17 cellular contexts compared by ENCODE assay signal in the genomic region with DNA sequence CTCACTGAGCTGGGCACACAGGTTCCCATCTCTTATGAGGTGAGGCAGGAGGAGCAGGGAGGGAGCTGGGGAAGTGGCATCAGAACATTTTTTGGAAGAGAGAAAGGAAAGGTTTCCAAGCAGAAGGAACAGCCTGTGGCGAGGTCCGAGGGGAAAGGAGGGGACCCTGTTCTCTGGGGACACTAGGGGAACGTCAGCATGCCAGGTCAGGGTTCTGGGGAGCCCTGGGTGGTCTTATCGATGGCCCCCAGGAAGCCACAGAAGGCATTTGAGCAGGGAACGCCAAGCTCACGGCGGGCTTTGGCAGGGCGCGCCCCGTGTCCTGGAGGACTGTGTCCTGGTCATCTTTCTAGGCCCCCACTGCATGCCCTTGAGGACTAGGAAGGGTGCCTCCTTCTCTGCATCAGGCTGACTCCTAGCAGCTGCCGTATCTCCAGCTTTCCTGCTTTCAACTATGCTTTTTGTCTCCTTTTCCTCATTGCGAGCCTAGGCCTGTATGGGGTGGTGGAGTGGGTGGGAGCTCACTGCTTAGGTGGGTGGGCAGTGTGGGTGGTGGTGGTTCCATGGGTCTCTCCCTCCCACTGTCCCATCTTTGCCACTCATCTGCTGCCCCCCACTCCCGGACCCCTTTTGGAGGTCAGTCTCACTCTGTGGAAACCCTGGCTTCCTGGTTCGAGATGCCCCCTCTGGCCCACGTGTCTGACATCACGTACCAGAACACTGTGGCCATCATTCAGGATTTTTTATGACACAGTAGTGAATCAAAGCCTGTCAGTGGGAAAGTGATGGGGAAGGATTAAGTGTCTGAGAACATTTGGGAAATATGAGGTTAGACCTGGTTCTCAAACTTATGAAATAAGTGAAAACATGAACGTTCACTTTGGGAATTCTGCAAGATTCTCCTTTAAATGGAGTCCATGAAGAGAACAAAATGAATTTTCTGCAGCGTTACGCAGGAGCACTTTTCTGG.
DNase-seq lines count a peak whose midpoint lies in the region; ATAC-seq and TF ChIP-seq lines count a peak whose summit lies in the region.
"Had no signal": no experiment of that assay in that cellular context is flagged by ENCODE, and none has a peak within 500 bp of the region (broad histone marks: within the 10 kb centered on the region; RNA-seq: fewer than 3 reads in every experiment).

No MANE protein-coding gene starts in this region.

- H3K4me1 Mint-ChIP-seq in stimulated activated naive CD8-positive, alpha-beta T cell treated with anti-CD3 and anti-CD28 coated beads, Interleukin-15, amount 100 ng/mL, for 72 hours, result peaks cover 5% of the 10 kb centered on the region
- H3K4me1 Mint-ChIP-seq in chondrocyte (ENCODE audit: low read depth), result peaks cover 16% of the 10 kb centered on the region
- H3K4me1 Mint-ChIP-seq in nephron progenitor cell, result peaks cover 16% of the 10 kb centered on the region
- peaks cover 3% of the 10 kb centered on the region for H3K4me1 Mint-ChIP-seq in neural progenitor cell

- H4K20me1 ChIP-seq in neural progenitor cell (ENCODE audit: low read depth), result peaks cover 97% of the 10 kb centered on the region

- no peak overlapping the region for H3K4me2 ChIP-seq in neural progenitor cell

- no peak overlapping the region for H3K4me3 ChIP-seq in neural progenitor cell
- H3K4me3 ChIP-seq: MG63 had no signal

- peak overlapping the region; percentile 44 to 61 for H3K27ac Mint-ChIP-seq in stimulated activated naive CD8-positive, alpha-beta T cell treated with anti-CD3 and anti-CD28 coated beads, Interleukin-15, amount 100 ng/mL, for 72 hours
- H3K27ac Mint-ChIP-seq in chondrocyte (ENCODE audit: unreplicated experiment), result no peak overlapping the region
- H3K27ac Mint-ChIP-seq in nephron progenitor cell, result peak overlapping the region; percentile 69
- no peak overlapping the region for H3K27ac Mint-ChIP-seq in neural progenitor cell

- ATAC-seq in stimulated activated naive CD8-positive, alpha-beta T cell treated with anti-CD3 and anti-CD28 coated beads, Interleukin-15, amount 100 ng/mL, for 72 hours, result no peak
- no peak for ATAC-seq in stimulated activated naive CD8-positive, alpha-beta T cell treated with anti-CD3 and anti-CD28 coated beads, Interleukin-15, Interleukin-2, amounts not matched to agents 100 U/mL and 50 U/mL, for 24 hours

- peaks cover 13% of the 10 kb centered on the region for H3F3A ChIP-seq in neural progenitor cell (ENCODE audit: low read depth)

- H2AFZ ChIP-seq in neural progenitor cell (replicated peaks), result no peak overlapping the region

- no peaks in the 10 kb centered on the region for H3K27me3 Mint-ChIP-seq in stimulated activated naive CD8-positive, alpha-beta T cell treated with anti-CD3 and anti-CD28 coated beads, Interleukin-15, amount 100 ng/mL, for 72 hours
- H3K27me3 Mint-ChIP-seq in chondrocyte (ENCODE audit: low read depth) (no peaks in the 10 kb centered on the region), nephron progenitor cell (ENCODE audit: low read depth, poor library complexity) (no peaks in the 10 kb centered on the region), neural progenitor cell (ENCODE audit: insufficient read depth, low read depth) (peaks cover 6% of the 10 kb centered on the region)

- H3K27ac ChIP-seq in neural progenitor cell, result no peak overlapping the region
- H3K27ac ChIP-seq: C4-2B had no signal

- no peak overlapping the region for H3K4me3 Mint-ChIP-seq in stimulated activated naive CD8-positive, alpha-beta T cell treated with anti-CD3 and anti-CD28 coated beads, Interleukin-15, amount 100 ng/mL, for 72 hours
- H3K4me3 Mint-ChIP-seq in chondrocyte (ENCODE audit: unreplicated experiment), result no peak overlapping the region
- H3K4me3 Mint-ChIP-seq in nephron progenitor cell, result no peak overlapping the region
- no peak overlapping the region for H3K4me3 Mint-ChIP-seq in neural progenitor cell

- DNase-seq in stimulated activated naive CD8-positive, alpha-beta T cell treated with anti-CD3 and anti-CD28 coated beads, Interleukin-15, amount 100 ng/mL, for 72 hours, result no peak
- no peak for DNase-seq in stimulated activated naive CD8-positive, alpha-beta T cell treated with anti-CD3 and anti-CD28 coated beads, Interleukin-15, Interleukin-2, amounts not matched to agents 100 U/mL and 50 U/mL, for 24 hours
- DNase-seq in chondrocyte (ENCODE audit: low spot score) (peak; percentile 47), nephron progenitor cell (no peak), NCI-H2081 treated with DMSO at 0.1 percent for 48 hours (lab: John Stamatoyannopoulos, UW) (no peak), T1000 (lab: John Stamatoyannopoulos, UW) (no peak), neural progenitor cell (ENCODE audit: low spot score) (no peak), GDM1 (lab: John Stamatoyannopoulos, UW) (no peak)
- DNase-seq: DMS53, KG1, MG63, NCI-H1092 treated with DMSO at 0.1 percent for 48 hours, NCI-H187, NCI-H2171 treated with DMSO at 0.1 percent for 48 hours, NCI-H82, SIG-M5 had no signal

- TF ChIP-seq CTCF in chondrocyte (IDR thresholded peaks at IDR 0.05) (no peak), nephron progenitor cell (IDR thresholded peaks at IDR 0.05) (no peak), neural progenitor cell (IDR thresholded peaks at IDR 0.05) (no peak)

- no peaks in the 10 kb centered on the region for H3K4me1 ChIP-seq in neural progenitor cell

- peaks cover 100% of the 10 kb centered on the region for H3K79me2 ChIP-seq in neural progenitor cell (ENCODE audit: low read depth)

- H3K36me3 Mint-ChIP-seq in chondrocyte (ENCODE audit: low read depth) (no peaks in the 10 kb centered on the region), nephron progenitor cell (ENCODE audit: low read depth) (peaks cover 8% of the 10 kb centered on the region), neural progenitor cell (peaks cover 5% of the 10 kb centered on the region)

- no peaks in the 10 kb centered on the region for H3K27me3 ChIP-seq in neural progenitor cell
- H3K27me3 ChIP-seq: MG63 had no signal

- H3K9ac ChIP-seq in neural progenitor cell, result no peak overlapping the region

- H3K9me3 ChIP-seq in neural progenitor cell (ENCODE audit: low read depth), result no peaks in the 10 kb centered on the region
- H3K9me3 ChIP-seq: MG63 had no signal

- no peaks in the 10 kb centered on the region for H3K9me3 Mint-ChIP-seq in stimulated activated naive CD8-positive, alpha-beta T cell treated with anti-CD3 and anti-CD28 coated beads, Interleukin-15, amount 100 ng/mL, for 72 hours
- H3K9me3 Mint-ChIP-seq in chondrocyte (ENCODE audit: low read depth) (no peaks in the 10 kb centered on the region), nephron progenitor cell (no peaks in the 10 kb centered on the region), neural progenitor cell (no peaks in the 10 kb centered on the region)

- H3K36me3 ChIP-seq in neural progenitor cell, result no peaks in the 10 kb centered on the region
- H3K36me3 ChIP-seq: MG63 had no signal

Comparison
In these comparisons a context has a peak if more than half of its experiments do, and no peak if none do; other contexts are left out.
1. H3K27ac Mint-ChIP-seq: peak in stimulated activated naive CD8-positive, alpha-beta T cell treated with anti-CD3 and anti-CD28 coated beads, Interleukin-15, amount 100 ng/mL, for 72 hours (2 of 2) and nephron progenitor cell (single experiment); none in chondrocyte (single experiment) and neural progenitor cell (single experiment).